25 cellular contexts compared by ENCODE assay signal in genomic region chr6:152783217-152783878, GRCh38. TPM values are rescaled to one million over a fixed set of nuclear protein-coding genes. Genes with fewer than 3 reads are reported as not detected.
DNase-seq lines count a peak whose midpoint lies in the region; ATAC-seq, FAIRE-seq and TF ChIP-seq lines count a peak whose summit lies in the region.
"Had no signal": no experiment of that assay in that cellular context is flagged by ENCODE, and none has a peak within 500 bp of the region (broad histone marks: within the 10 kb centered on the region; RNA-seq: fewer than 3 reads in every experiment).

No MANE protein-coding gene starts in this region.

- no peaks in the 10 kb centered on the region for H3K9me1 ChIP-seq in K562 (ENCODE audit: control insufficient read depth, insufficient read depth, low read length)

- no peak overlapping the region for H3K9ac ChIP-seq in K562 (ENCODE audit: insufficient read depth in 1 of 2, low read depth in 2 of 2, low read length in 2 of 2)

- WGBS in K562 (ENCODE audit: insufficient coverage, low coverage, missing lambda C conversion rate), result 18% methylated on average over 9 of the region's 9 CpGs

- H2AFZ ChIP-seq in K562 (ENCODE audit: low read depth, low read length), result no peak overlapping the region

- H3K27me3 ChIP-seq in K562 (ENCODE audit: control insufficient read depth in 2 of 2, insufficient read depth in 2 of 2, low read length in 2 of 2), result no peaks in the 10 kb centered on the region
- H3K27me3 ChIP-seq in gastrocnemius medialis, result no peaks in the 10 kb centered on the region
- H3K27me3 ChIP-seq: SJCRH30 had no signal

- H4K20me1 ChIP-seq in K562 (replicated peaks; ENCODE audit: control insufficient read depth, insufficient read depth, low read length), result no peaks in the 10 kb centered on the region

- CTCF ChIA-PET in K562 (lab: Yijun Ruan, JAX; ENCODE audit: low intra/inter-chr PET ratio), result no interaction called here

- H3K4me3 ChIP-seq in K562 (no peak overlapping the region), gastrocnemius medialis (no peak overlapping the region)
- H3K4me3 ChIP-seq: SJCRH30 had no signal

- H3K79me2 ChIP-seq in K562 (ENCODE audit: control insufficient read depth, insufficient read depth, low read length), result no peaks in the 10 kb centered on the region

- no peak overlapping the region for H3K4me2 ChIP-seq in K562 (ENCODE audit: insufficient read depth, low read length)

- DNase-seq in K562 (ENCODE audit: extremely low read depth in 1 of 4, low spot score in 3 of 4), result no peak
- DNase-seq in T-helper 1 cell, result no peak
- DNase-seq in A172 (ENCODE audit: low spot score), result no peak
- no peak for DNase-seq in gastrocnemius medialis
- DNase-seq: C1 segment of cervical spinal cord; GDM1; HFFc6; IMR-90; Kasumi-1; NCI-H1105; NCI-H1694; NCI-H2227 treated with DMSO at 0.1 percent for 48 hours; NCI-H526; NK-92 treated with Interleukin-12 subunit alpha and Interleukin-12 subunit beta, amount 100 ng/mL, for 24 hours; PC-3; SJCRH30 had no signal

- peak; percentile 23 for FAIRE-seq in K562 (lab: Jason Lieb, UNC)
- FAIRE-seq: GM12891, H54 had no signal

- H3K36me3 ChIP-seq in K562 (ENCODE audit: control insufficient read depth, insufficient read depth, low read length), result no peaks in the 10 kb centered on the region
- H3K36me3 ChIP-seq in gastrocnemius medialis, result no peaks in the 10 kb centered on the region
- H3K36me3 ChIP-seq: SJCRH30 had no signal

- H3K9me3 ChIP-seq in K562 (replicated peaks; ENCODE audit: control insufficient read depth, insufficient read depth, low read depth, low read length) (no peaks in the 10 kb centered on the region), gastrocnemius medialis (no peaks in the 10 kb centered on the region)
- H3K9me3 ChIP-seq: SJCRH30 had no signal

- no peak overlapping the region for H3K27ac ChIP-seq in K562 (ENCODE audit: extremely low read depth, low read depth, low read length)
- no peak overlapping the region for H3K27ac ChIP-seq in gastrocnemius medialis
- H3K27ac ChIP-seq: RWPE1, SJCRH30 had no signal

- POLR2A ChIA-PET in K562 (lab: Yijun Ruan, JAX), result no interaction called here

- no peaks in the 10 kb centered on the region for H3K4me1 ChIP-seq in K562 (replicated peaks in 1 of 2; ENCODE audit: control insufficient read depth in 2 of 2, insufficient read depth in 2 of 2, low read length in 2 of 2)
- H3K4me1 ChIP-seq in gastrocnemius medialis, result no peaks in the 10 kb centered on the region
- H3K4me1 ChIP-seq: SJCRH30 had no signal

- intact Hi-C loops in K562 (cut with micrococcal nuclease), result no loop called here
- intact Hi-C loops in gastrocnemius medialis (cut with DNase I; ENCODE audit: low total_unique reads), result no loop called here

- BruUV-seq in K562 (replicated peaks; lab: Mats Ljungman, UMichigan), result no TSS peak

- in situ Hi-C loops in K562 (cut with MboI) (no loop called here), gastrocnemius medialis (cut with MboI; ENCODE audit: low sequenced_read_pairs in 4 of 4) (no loop called here)

- no peak for TF ChIP-seq EP300 in K562 (IDR thresholded peaks at IDR 0.05; ENCODE audit: low read length)

- TF ChIP-seq RAD21 in K562 (CRISPR knock-in tag; conservative IDR thresholded peaks at IDR 0.05 in 1 of 2, IDR thresholded peaks at IDR 0.05 in 1 of 2), result no peak

- TF ChIP-seq POLR2A in K562 (conservative IDR thresholded peaks at IDR 0.05), result no peak
- no peak for TF ChIP-seq POLR2A in gastrocnemius medialis (IDR thresholded peaks at IDR 0.05)

- peak; percentile 61 for ATAC-seq in GM18498 (IDR thresholded peaks at IDR 0.05; ENCODE audit: unreplicated experiment)
- peak; percentile 74 for ATAC-seq in GM19043 (IDR thresholded peaks at IDR 0.05; ENCODE audit: low read depth, unreplicated experiment)
- peak; percentile 64 for ATAC-seq in HG03066 (IDR thresholded peaks at IDR 0.05; ENCODE audit: low read depth, unreplicated experiment)
- ATAC-seq in K562, result no peak
- ATAC-seq in gastrocnemius medialis, result no peak
- ATAC-seq: PC-3 had no signal

- TF ChIP-seq CTCF in K562 (IDR thresholded peaks at IDR 0.05 in 2 of 3, conservative IDR thresholded peaks at IDR 0.05 in 1 of 3; ENCODE audit: insufficient read depth in 2 of 3, low read depth in 1 of 3, low read length in 3 of 3) (no peak), gastrocnemius medialis (IDR thresholded peaks at IDR 0.05 in 4 of 5, conservative IDR thresholded peaks at IDR 0.05 in 1 of 5) (no peak)

TF ChIP-seq in K562, 482 proteins besides CTCF, POLR2A, EP300 and RAD21 (continues in another document):
- TF ChIP-seq MXD1 (CRISPR knock-in tag; IDR thresholded peaks at IDR 0.05; ENCODE audit: borderline replicate concordance, poor library complexity, severe bottlenecking), result no peak
- no peak for TF ChIP-seq ZNF354B (CRISPR knock-in tag; IDR thresholded peaks at IDR 0.05)
- TF ChIP-seq PHF8 (IDR thresholded peaks at IDR 0.05; ENCODE audit: borderline replicate concordance, low read length), result no peak
- TF ChIP-seq REST (CRISPR knock-in tag; IDR thresholded peaks at IDR 0.05; ENCODE audit: low read depth), result no peak
- no peak for TF ChIP-seq NFIC (IDR thresholded peaks at IDR 0.05)
- no peak for TF ChIP-seq ZNF217 (CRISPR knock-in tag; IDR thresholded peaks at IDR 0.05)
- TF ChIP-seq SNRNP70 (optimal IDR thresholded peaks at IDR 0.05; ENCODE audit: low read depth, low read length), result no peak

RNA-seq across cellular contexts. Expression of gene VIP, which starts 32.8 kb away (rescaled TPM):
- not detected in 2 replicates for total RNA-seq in K562 (2011; cell fraction: chromatin; rRNA removed; ENCODE audit: low replicate concordance)
- not detected in 2 replicates for total RNA-seq in K562 (2011; cell fraction: nucleolus; rRNA removed)
- total RNA-seq in K562 (2011; cell fraction: nucleoplasm; rRNA removed), result not detected in 2 replicates
- total RNA-seq in K562 (2014; rRNA removed) (not detected in 2 replicates), K562 (2014; rRNA removed; fragmentation: Illumina TruSeq; extraction: Trizol) (not detected in 2 replicates), K562 (2015; rRNA removed; fragmentation: Illumina TruSeq; extraction: Trizol) (not detected in 2 replicates), K562 (2021) (not detected in 2 replicates), gastrocnemius medialis (under 1 TPM in 1 of 4 donors, not detected in 3; 0.88 TPM)
- polyA plus RNA-seq in K562 (2011; rRNA removed) (not detected in 2 replicates), K562 (2014; fragmentation: Illumina TruSeq; extraction: Trizol) (not detected in 2 replicates), K562 (2014; fragmentation: Nextera tagmentation; extraction: Ambion mirVana) (under 1 TPM in 1 of 2 experiments, not detected in 1; 0.08 TPM), K562 (2014; rRNA removed) (not detected in 2 replicates)
- polyA plus RNA-seq in K562 (2011; cell fraction: cytosol; rRNA removed), result not detected in 2 replicates
- not detected in 2 replicates for polyA plus RNA-seq in K562 (2011; cell fraction: nucleus; rRNA removed)
- polyA plus RNA-seq in K562 (2012), result not detected in 2 replicates
- not detected in 2 replicates for polyA minus RNA-seq in K562 (2011; rRNA and poly(A)+ RNA removed)
- polyA minus RNA-seq in K562 (2011; cell fraction: cytosol; rRNA and poly(A)+ RNA removed), result not detected in 2 replicates
- not detected in 2 replicates for polyA minus RNA-seq in K562 (2011; cell fraction: nucleus; rRNA and poly(A)+ RNA removed)
- 0.93 and 0.96 TPM in 2 replicates for total RNA-seq in A172 (2014; rRNA removed; shearing (Covaris generic))
- total RNA-seq: A673; HFFc6; HT1080; IMR-90; PC-3; SJCRH30; T-helper 2 cell treated with Interferon-gamma antibody and Interleukin-4, amounts not matched to agents 100 ng/mL and 5 ng/mL, for 36 hours had no signal
- polyA plus RNA-seq: IMR-90 had no signal

Comparison
In these comparisons a context has a peak if more than half of its experiments do, and no peak if none do; other contexts are left out.
1. ATAC-seq: peak in GM18498 (single experiment), GM19043 (single experiment) and HG03066 (single experiment); none in K562 (single experiment) and gastrocnemius medialis (0 of 2).